Comparison of ENCODE assay signal across 8 cellular contexts in genomic region chr7:73399185-73400050, GRCh38. TPM values are rescaled to one million over a fixed set of nuclear protein-coding genes. Genes with fewer than 3 reads are reported as not detected.
DNase-seq lines count a peak whose midpoint lies in the region; TF ChIP-seq lines count a peak whose summit lies in the region.
"Not testable (repeated sequence)": the region's sequence is repeated elsewhere in the genome, so short reads cannot be mapped to it uniquely, and the experiment has no call there.

No MANE protein-coding gene starts in this region.

- H3K27me3 ChIP-seq in mononuclear cell (ENCODE audit: insufficient read depth, low read length); thymus (ENCODE audit: control insufficient read depth, insufficient read depth): not testable (repeated sequence)

- DNase-seq in GM03348 (ENCODE audit: low spot score) (peak; percentile 84), NCI-H460 (ENCODE audit: extremely low read depth, low read depth) (peak; percentile 86), astrocyte of the spinal cord (ENCODE audit: low read depth, low spot score) (peak; percentile 76), foreskin melanocyte (peak; percentile 52)
- DNase-seq in activated CD8-positive, alpha-beta memory T cell treated with anti-CD3 and anti-CD28 coated beads for 48 hours (ENCODE audit: low read depth in 2 of 3, low spot score in 2 of 3): peak; percentile 15 to 54 (median 38)
- peak in 3 of 4 experiments; percentile 21 to 59 (median 55) for DNase-seq in stimulated activated CD4-positive, alpha-beta T cell treated with anti-CD3 and anti-CD28 coated beads, Interleukin-1b, Interleukin-23, amount 100 ng/mL, for 24 hours (ENCODE audit: low read depth in 4 of 4, low spot score in 1 of 4)

- not testable (repeated sequence) for H3K27ac ChIP-seq in thymus (ENCODE audit: low read depth)

- in situ Hi-C loops in astrocyte of the spinal cord (cut with HindIII; ENCODE audit: low sequenced_read_pairs): not testable (repeated sequence)

- not testable (repeated sequence) for H3K9me3 ChIP-seq in mononuclear cell (ENCODE audit: low read depth, low read length); thymus (ENCODE audit: control insufficient read depth)

- H3K4me3 ChIP-seq in astrocyte of the spinal cord (ENCODE audit: low read depth, low read length) (peak overlapping the region; percentile 4), mononuclear cell (ENCODE audit: low read length) (peak overlapping the region; percentile 12), thymus (ENCODE audit: low read length) (peak overlapping the region; percentile 14)

- not testable (repeated sequence) for TF ChIP-seq CTCF in astrocyte of the spinal cord (IDR thresholded peaks at IDR 0.05; ENCODE audit: low read depth, low read length)

- H3K4me1 ChIP-seq in mononuclear cell (ENCODE audit: insufficient read depth, low read length); thymus (ENCODE audit: control insufficient read depth, insufficient read depth, low read length): not testable (repeated sequence)

- not testable (repeated sequence) for H3K36me3 ChIP-seq in thymus (ENCODE audit: control insufficient read depth, insufficient read depth)

- WGBS in thymus: 46% methylated on average over 19 of the region's 19 CpGs

RNA-seq across cellular contexts. Expression of gene FZD9, which starts 34.2 kb away (rescaled TPM):
- total RNA-seq in NCI-H460 (2014; rRNA removed; shearing (Covaris generic)): 5.0 and 5.7 TPM in 2 replicates
- polyA plus RNA-seq in NCI-H460 (2014; cell fraction: nucleus; rRNA removed): 6.6 and 9.8 TPM in 2 replicates
- 0.21 TPM for total RNA-seq in mononuclear cell
- 0.62 TPM for polyA plus RNA-seq in thymus
